In genomic region chr2:68415521-68415920, GRCh38 we compare ENCODE assay signal across 24 cellular contexts. TPM values are rescaled to one million over a fixed set of nuclear protein-coding genes. Genes with fewer than 3 reads are reported as not detected.
"Had no signal": no experiment of that assay in that cellular context is flagged by ENCODE, and none has a peak within 500 bp of the region (broad histone marks: within the 10 kb centered on the region; RNA-seq: fewer than 3 reads in every experiment).

No MANE protein-coding gene starts in this region.

- DNase-seq: cerebellar nuclear complex; dorsolateral prefrontal cortex; effector CD4-positive, alpha-beta T cell; foreskin fibroblast; gastrocnemius medialis; head of caudate nucleus; kidney; naive thymus-derived CD8-positive, alpha-beta T cell; nucleus accumbens; sigmoid colon; stimulated activated CD4-positive, alpha-beta T cell treated with anti-CD3 and anti-CD28 coated beads, Interleukin-2, amount 100 ng/mL, for 24 hours; stimulated activated CD4-positive, alpha-beta T cell treated with anti-CD3 and anti-CD28 coated beads, Interleukin-4, amount 100 ng/mL, for 24 hours; stimulated activated naive CD4-positive, alpha-beta T cell treated with Interleukin-2 at 50 U/mL for 16 hours; substantia nigra; testis; tibial artery had no signal

- H3K9me3 Mint-ChIP-seq: naive thymus-derived CD8-positive, alpha-beta T cell; neural crest cell; stimulated activated effector memory CD8-positive, alpha-beta T cell treated with anti-CD3 and anti-CD28 coated beads, Interleukin-12 subunit alpha, Interleukin-12 subunit beta, amount 100 ng/mL, for 72 hours; type B pancreatic cell had no signal

- ATAC-seq: gastrocnemius medialis; left lobe of liver; naive thymus-derived CD8-positive, alpha-beta T cell; stimulated activated effector memory CD8-positive, alpha-beta T cell treated with anti-CD3 and anti-CD28 coated beads, Interleukin-12 subunit alpha, Interleukin-12 subunit beta, amount 100 ng/mL, for 72 hours had no signal

- H3K9me3 ChIP-seq: gastrocnemius medialis, prostate gland, sigmoid colon, testis, tibial artery had no signal

- H3K36me3 Mint-ChIP-seq: naive thymus-derived CD8-positive, alpha-beta T cell; stimulated activated effector memory CD8-positive, alpha-beta T cell treated with anti-CD3 and anti-CD28 coated beads, Interleukin-12 subunit alpha, Interleukin-12 subunit beta, amount 100 ng/mL, for 72 hours; type B pancreatic cell had no signal

- H3K36me3 ChIP-seq: gastrocnemius medialis, prostate gland, sigmoid colon, tibial artery had no signal

- H3K27ac ChIP-seq: epithelial cell of prostate, gastrocnemius medialis, prostate gland, sigmoid colon, testis, tibial artery had no signal

- H3K4me3 Mint-ChIP-seq: naive thymus-derived CD8-positive, alpha-beta T cell; neural crest cell; stimulated activated effector memory CD8-positive, alpha-beta T cell treated with anti-CD3 and anti-CD28 coated beads, Interleukin-12 subunit alpha, Interleukin-12 subunit beta, amount 100 ng/mL, for 72 hours; type B pancreatic cell had no signal

- H3K27ac Mint-ChIP-seq: stimulated activated effector memory CD8-positive, alpha-beta T cell treated with anti-CD3 and anti-CD28 coated beads, Interleukin-12 subunit alpha, Interleukin-12 subunit beta, amount 100 ng/mL, for 72 hours; type B pancreatic cell had no signal

- H3K4me3 ChIP-seq: dorsolateral prefrontal cortex, gastrocnemius medialis, lung, prostate gland, sigmoid colon, testis, tibial artery had no signal

- H3K4me1 ChIP-seq: gastrocnemius medialis, prostate gland, sigmoid colon, testis, tibial artery had no signal

- H3K27me3 ChIP-seq: dorsolateral prefrontal cortex, gastrocnemius medialis, sigmoid colon, testis, tibial artery had no signal

RNA-seq across cellular contexts. Expression of gene PLEK, which starts 50.4 kb away (rescaled TPM):
- total RNA-seq: myocyte, neural crest cell had no signal
